In genomic region chr2:109125595-109126500, GRCh38 we compare ENCODE assay signal across 1 cellular context.
TF ChIP-seq lines count a peak whose summit lies in the region.

No MANE protein-coding gene starts in this region.

TF ChIP-seq in HepG2, 621 proteins besides CTCF, POLR2A, EP300 and RAD21 (continued from another document):
- no peak for TF ChIP-seq ZNF142 (CRISPR knock-in tag; IDR thresholded peaks at IDR 0.05)
